24 cellular contexts compared by ENCODE assay signal in genomic region chr1:65836686-65837085, GRCh38.
"Had no signal": no experiment of that assay in that cellular context is flagged by ENCODE, and none has a peak within 500 bp of the region (broad histone marks: within the 10 kb centered on the region; RNA-seq: fewer than 3 reads in every experiment).

No MANE protein-coding gene starts in this region.

- H3K4me3 Mint-ChIP-seq: natural killer cell; nephron; neural progenitor cell; stimulated activated effector memory CD8-positive, alpha-beta T cell treated with anti-CD3 and anti-CD28 coated beads, Interleukin-12 subunit alpha, Interleukin-12 subunit beta, amount 100 ng/mL, for 72 hours; stimulated activated naive B cell treated with anti-CD40 and anti-IgM and Interleukin-4, amounts not matched to agents 10 μg/mL and 1 μg/mL and 100 μg/mL, for 72 hours; stimulated activated naive CD8-positive, alpha-beta T cell treated with anti-CD3 and anti-CD28 coated beads, Interleukin-15, Interleukin-2, amounts not matched to agents 100 ng/mL and 50 ng/mL, for 24 hours had no signal

- ATAC-seq: natural killer cell; psoas muscle; right cardiac atrium; right lobe of liver; stimulated activated effector memory CD8-positive, alpha-beta T cell treated with anti-CD3 and anti-CD28 coated beads, Interleukin-12 subunit alpha, Interleukin-12 subunit beta, amount 100 ng/mL, for 72 hours; stimulated activated naive B cell treated with anti-CD40 and anti-IgM and Interleukin-4, amounts not matched to agents 10 μg/mL and 1 μg/mL and 100 μg/mL, for 72 hours had no signal

- H3K4me1 Mint-ChIP-seq: natural killer cell; neural progenitor cell; stimulated activated effector memory CD8-positive, alpha-beta T cell treated with anti-CD3 and anti-CD28 coated beads, Interleukin-12 subunit alpha, Interleukin-12 subunit beta, amount 100 ng/mL, for 72 hours; stimulated activated naive B cell treated with anti-CD40 and anti-IgM and Interleukin-4, amounts not matched to agents 10 μg/mL and 1 μg/mL and 100 μg/mL, for 72 hours had no signal

- H3K27ac Mint-ChIP-seq: natural killer cell; nephron; neural progenitor cell; progenitor cell of endocrine pancreas; stimulated activated effector memory CD8-positive, alpha-beta T cell treated with anti-CD3 and anti-CD28 coated beads, Interleukin-12 subunit alpha, Interleukin-12 subunit beta, amount 100 ng/mL, for 72 hours; stimulated activated naive B cell treated with anti-CD40 and anti-IgM and Interleukin-4, amounts not matched to agents 10 μg/mL and 1 μg/mL and 100 μg/mL, for 72 hours; stimulated activated naive CD8-positive, alpha-beta T cell treated with anti-CD3 and anti-CD28 coated beads, Interleukin-15, Interleukin-2, amounts not matched to agents 100 ng/mL and 50 ng/mL, for 24 hours had no signal

- H3K36me3 Mint-ChIP-seq: natural killer cell; neural progenitor cell; stimulated activated effector memory CD8-positive, alpha-beta T cell treated with anti-CD3 and anti-CD28 coated beads, Interleukin-12 subunit alpha, Interleukin-12 subunit beta, amount 100 ng/mL, for 72 hours; stimulated activated naive B cell treated with anti-CD40 and anti-IgM and Interleukin-4, amounts not matched to agents 10 μg/mL and 1 μg/mL and 100 μg/mL, for 72 hours had no signal

- H3K9me3 Mint-ChIP-seq: nephron; neural progenitor cell; stimulated activated effector memory CD8-positive, alpha-beta T cell treated with anti-CD3 and anti-CD28 coated beads, Interleukin-12 subunit alpha, Interleukin-12 subunit beta, amount 100 ng/mL, for 72 hours; stimulated activated naive B cell treated with anti-CD40 and anti-IgM and Interleukin-4, amounts not matched to agents 10 μg/mL and 1 μg/mL and 100 μg/mL, for 72 hours; stimulated activated naive CD8-positive, alpha-beta T cell treated with anti-CD3 and anti-CD28 coated beads, Interleukin-15, Interleukin-2, amounts not matched to agents 100 ng/mL and 50 ng/mL, for 24 hours had no signal

- DNase-seq: natural killer cell; occipital lobe; ovary; posterior cingulate gyrus; psoas muscle; right cardiac atrium; right lobe of liver; sigmoid colon; small intestine; stimulated activated CD4-positive, alpha-beta T cell treated with anti-CD3 and anti-CD28 coated beads, Interleukin-15, amount 100 ng/mL, for 24 hours; stimulated activated CD4-positive, alpha-beta T cell treated with anti-CD3 and anti-CD28 coated beads, Interleukin-2, amount 100 ng/mL, for 24 hours; stimulated activated CD4-positive, alpha-beta T cell treated with anti-CD3 and anti-CD28 coated beads, Interleukin-2, amount 100 ng/mL, for 48 hours; stimulated activated CD4-positive, alpha-beta T cell treated with anti-CD3 and anti-CD28 coated beads, Interleukin-4, amount 100 ng/mL, for 24 hours; stimulated activated naive B cell treated with anti-CD40 and anti-IgM and Interleukin-4, amounts not matched to agents 10 μg/mL and 1 μg/mL and 100 μg/mL, for 72 hours; stimulated activated naive CD4-positive, alpha-beta T cell treated with Interleukin-2 at 50 U/mL for 16 hours; stomach; thyroid gland; trophoblast cell; upper lobe of left lung had no signal
